2 cellular contexts compared by ENCODE assay signal in the genomic region with DNA sequence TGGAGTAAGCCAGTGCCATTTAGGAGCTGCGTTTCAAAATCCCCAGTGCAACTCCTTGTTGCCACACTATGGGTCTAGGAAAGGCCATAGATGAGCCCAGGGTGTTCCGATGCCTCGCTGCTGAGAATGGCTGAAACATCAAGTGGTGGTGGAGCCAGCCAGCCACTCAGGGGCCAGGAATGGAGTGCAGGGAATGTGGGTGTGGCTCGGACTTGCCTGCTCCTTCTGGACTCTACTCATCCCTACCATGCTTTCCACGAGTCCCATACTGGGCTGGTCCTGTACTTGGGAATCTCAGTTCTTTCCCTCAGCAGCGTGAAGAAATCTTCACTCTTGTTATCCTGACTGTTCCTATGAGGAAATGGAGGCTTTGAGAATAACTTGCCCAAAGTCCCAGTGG.
TF ChIP-seq lines count a peak whose summit lies in the region.

No MANE protein-coding gene starts in this region.

TF ChIP-seq in GM23338, 12 proteins besides CTCF, POLR2A, EP300 and RAD21 (continues in another document):
- TF ChIP-seq EZH2phosphoT487 (IDR thresholded peaks at IDR 0.05; ENCODE audit: unreplicated experiment) (no peak), EZH2 (IDR thresholded peaks at IDR 0.05; ENCODE audit: low read depth, unreplicated experiment) (no peak), ZNF331 (CRISPR knock-in tag; IDR thresholded peaks at IDR 0.05; ENCODE audit: low read depth) (no peak), NANOG (IDR thresholded peaks at IDR 0.05; ENCODE audit: borderline replicate concordance) (no peak), JUNB (IDR thresholded peaks at IDR 0.05; ENCODE audit: unreplicated experiment) (no peak), POLR2AphosphoS5 (IDR thresholded peaks at IDR 0.05; ENCODE audit: low read depth) (no peak), ZNF114 (CRISPR knock-in tag; IDR thresholded peaks at IDR 0.05) (no peak)
- TF ChIP-seq, protein P1, sequence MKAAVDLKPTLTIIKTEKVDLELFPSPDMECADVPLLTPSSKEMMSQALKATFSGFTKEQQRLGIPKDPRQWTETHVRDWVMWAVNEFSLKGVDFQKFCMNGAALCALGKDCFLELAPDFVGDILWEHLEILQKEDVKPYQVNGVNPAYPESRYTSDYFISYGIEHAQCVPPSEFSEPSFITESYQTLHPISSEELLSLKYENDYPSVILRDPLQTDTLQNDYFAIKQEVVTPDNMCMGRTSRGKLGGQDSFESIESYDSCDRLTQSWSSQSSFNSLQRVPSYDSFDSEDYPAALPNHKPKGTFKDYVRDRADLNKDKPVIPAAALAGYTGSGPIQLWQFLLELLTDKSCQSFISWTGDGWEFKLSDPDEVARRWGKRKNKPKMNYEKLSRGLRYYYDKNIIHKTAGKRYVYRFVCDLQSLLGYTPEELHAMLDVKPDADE (IDR thresholded peaks at IDR 0.05) = no peak
- TF ChIP-seq, protein P2, sequence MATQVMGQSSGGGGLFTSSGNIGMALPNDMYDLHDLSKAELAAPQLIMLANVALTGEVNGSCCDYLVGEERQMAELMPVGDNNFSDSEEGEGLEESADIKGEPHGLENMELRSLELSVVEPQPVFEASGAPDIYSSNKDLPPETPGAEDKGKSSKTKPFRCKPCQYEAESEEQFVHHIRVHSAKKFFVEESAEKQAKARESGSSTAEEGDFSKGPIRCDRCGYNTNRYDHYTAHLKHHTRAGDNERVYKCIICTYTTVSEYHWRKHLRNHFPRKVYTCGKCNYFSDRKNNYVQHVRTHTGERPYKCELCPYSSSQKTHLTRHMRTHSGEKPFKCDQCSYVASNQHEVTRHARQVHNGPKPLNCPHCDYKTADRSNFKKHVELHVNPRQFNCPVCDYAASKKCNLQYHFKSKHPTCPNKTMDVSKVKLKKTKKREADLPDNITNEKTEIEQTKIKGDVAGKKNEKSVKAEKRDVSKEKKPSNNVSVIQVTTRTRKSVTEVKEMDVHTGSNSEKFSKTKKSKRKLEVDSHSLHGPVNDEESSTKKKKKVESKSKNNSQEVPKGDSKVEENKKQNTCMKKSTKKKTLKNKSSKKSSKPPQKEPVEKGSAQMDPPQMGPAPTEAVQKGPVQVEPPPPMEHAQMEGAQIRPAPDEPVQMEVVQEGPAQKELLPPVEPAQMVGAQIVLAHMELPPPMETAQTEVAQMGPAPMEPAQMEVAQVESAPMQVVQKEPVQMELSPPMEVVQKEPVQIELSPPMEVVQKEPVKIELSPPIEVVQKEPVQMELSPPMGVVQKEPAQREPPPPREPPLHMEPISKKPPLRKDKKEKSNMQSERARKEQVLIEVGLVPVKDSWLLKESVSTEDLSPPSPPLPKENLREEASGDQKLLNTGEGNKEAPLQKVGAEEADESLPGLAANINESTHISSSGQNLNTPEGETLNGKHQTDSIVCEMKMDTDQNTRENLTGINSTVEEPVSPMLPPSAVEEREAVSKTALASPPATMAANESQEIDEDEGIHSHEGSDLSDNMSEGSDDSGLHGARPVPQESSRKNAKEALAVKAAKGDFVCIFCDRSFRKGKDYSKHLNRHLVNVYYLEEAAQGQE (IDR thresholded peaks at IDR 0.05; ENCODE audit: unreplicated experiment) = no peak
- TF ChIP-seq, protein P3, sequence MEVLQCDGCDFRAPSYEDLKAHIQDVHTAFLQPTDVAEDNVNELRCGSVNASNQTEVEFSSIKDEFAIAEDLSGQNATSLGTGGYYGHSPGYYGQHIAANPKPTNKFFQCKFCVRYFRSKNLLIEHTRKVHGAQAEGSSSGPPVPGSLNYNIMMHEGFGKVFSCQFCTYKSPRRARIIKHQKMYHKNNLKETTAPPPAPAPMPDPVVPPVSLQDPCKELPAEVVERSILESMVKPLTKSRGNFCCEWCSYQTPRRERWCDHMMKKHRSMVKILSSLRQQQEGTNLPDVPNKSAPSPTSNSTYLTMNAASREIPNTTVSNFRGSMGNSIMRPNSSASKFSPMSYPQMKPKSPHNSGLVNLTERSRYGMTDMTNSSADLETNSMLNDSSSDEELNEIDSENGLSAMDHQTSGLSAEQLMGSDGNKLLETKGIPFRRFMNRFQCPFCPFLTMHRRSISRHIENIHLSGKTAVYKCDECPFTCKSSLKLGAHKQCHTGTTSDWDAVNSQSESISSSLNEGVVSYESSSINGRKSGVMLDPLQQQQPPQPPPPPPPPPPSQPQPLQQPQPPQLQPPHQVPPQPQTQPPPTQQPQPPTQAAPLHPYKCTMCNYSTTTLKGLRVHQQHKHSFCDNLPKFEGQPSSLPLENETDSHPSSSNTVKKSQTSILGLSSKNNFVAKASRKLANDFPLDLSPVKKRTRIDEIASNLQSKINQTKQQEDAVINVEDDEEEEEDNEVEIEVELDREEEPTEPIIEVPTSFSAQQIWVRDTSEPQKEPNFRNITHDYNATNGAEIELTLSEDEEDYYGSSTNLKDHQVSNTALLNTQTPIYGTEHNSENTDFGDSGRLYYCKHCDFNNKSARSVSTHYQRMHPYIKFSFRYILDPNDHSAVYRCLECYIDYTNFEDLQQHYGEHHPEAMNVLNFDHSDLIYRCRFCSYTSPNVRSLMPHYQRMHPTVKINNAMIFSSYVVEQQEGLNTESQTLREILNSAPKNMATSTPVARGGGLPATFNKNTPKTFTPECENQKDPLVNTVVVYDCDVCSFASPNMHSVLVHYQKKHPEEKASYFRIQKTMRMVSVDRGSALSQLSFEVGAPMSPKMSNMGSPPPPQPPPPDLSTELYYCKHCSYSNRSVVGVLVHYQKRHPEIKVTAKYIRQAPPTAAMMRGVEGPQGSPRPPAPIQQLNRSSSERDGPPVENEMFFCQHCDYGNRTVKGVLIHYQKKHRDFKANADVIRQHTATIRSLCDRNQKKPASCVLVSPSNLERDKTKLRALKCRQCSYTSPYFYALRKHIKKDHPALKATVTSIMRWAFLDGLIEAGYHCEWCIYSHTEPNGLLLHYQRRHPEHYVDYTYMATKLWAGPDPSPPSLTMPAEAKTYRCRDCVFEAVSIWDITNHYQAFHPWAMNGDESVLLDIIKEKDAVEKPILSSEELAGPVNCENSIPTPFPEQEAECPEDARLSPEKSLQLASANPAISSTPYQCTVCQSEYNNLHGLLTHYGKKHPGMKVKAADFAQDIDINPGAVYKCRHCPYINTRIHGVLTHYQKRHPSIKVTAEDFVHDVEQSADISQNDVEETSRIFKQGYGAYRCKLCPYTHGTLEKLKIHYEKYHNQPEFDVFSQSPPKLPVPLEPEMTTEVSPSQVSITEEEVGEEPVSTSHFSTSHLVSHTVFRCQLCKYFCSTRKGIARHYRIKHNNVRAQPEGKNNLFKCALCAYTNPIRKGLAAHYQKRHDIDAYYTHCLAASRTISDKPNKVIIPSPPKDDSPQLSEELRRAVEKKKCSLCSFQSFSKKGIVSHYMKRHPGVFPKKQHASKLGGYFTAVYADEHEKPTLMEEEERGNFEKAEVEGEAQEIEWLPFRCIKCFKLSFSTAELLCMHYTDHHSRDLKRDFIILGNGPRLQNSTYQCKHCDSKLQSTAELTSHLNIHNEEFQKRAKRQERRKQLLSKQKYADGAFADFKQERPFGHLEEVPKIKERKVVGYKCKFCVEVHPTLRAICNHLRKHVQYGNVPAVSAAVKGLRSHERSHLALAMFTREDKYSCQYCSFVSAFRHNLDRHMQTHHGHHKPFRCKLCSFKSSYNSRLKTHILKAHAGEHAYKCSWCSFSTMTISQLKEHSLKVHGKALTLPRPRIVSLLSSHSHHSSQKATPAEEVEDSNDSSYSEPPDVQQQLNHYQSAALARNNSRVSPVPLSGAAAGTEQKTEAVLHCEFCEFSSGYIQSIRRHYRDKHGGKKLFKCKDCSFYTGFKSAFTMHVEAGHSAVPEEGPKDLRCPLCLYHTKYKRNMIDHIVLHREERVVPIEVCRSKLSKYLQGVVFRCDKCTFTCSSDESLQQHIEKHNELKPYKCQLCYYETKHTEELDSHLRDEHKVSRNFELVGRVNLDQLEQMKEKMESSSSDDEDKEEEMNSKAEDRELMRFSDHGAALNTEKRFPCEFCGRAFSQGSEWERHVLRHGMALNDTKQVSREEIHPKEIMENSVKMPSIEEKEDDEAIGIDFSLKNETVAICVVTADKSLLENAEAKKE (CRISPR knock-in tag; IDR thresholded peaks at IDR 0.05) = no peak

TF ChIP-seq in H1, 55 proteins besides CTCF, POLR2A, EP300 and RAD21:
- TF ChIP-seq SIRT6 (IDR thresholded peaks at IDR 0.05; ENCODE audit: low read length) (no peak), PHF8 (conservative IDR thresholded peaks at IDR 0.05; ENCODE audit: low read depth, low read length) (no peak), YY1 (IDR thresholded peaks at IDR 0.05; ENCODE audit: low read depth, low read length) (peak; percentile 84), SIN3A (conservative IDR thresholded peaks at IDR 0.05 in 1 of 2, IDR thresholded peaks at IDR 0.05 in 1 of 2; ENCODE audit: low read depth in 1 of 2, low read length in 2 of 2) (no peak)
